26 cellular contexts compared by ENCODE assay signal in the genomic region with DNA sequence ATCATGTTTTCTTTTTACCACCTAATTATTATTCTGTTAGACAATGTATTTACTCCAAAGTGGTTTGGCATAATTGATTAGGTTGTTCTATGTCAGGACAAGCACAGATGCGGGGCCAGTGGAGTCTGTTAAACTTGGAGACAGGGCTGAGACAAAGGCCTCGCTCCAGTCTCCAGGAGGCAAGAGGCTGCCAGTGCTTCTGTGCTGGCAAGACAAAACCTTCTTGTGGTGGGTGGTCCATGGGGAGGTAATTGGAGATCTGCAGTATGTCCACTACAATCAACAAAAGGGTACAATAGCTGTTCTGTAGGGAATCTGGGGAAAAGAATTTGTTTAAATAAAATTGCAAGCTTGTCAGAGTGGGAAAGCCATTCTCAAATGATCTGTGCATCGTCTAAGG.
"Had no signal": no experiment of that assay in that cellular context is flagged by ENCODE, and none has a peak within 500 bp of the region (broad histone marks: within the 10 kb centered on the region; RNA-seq: fewer than 3 reads in every experiment).

No MANE protein-coding gene starts in this region.

- H3K4me1 Mint-ChIP-seq: immature natural killer cell; memory B cell; stimulated activated naive B cell treated with anti-CD40 and anti-IgM and Interleukin-4, amounts not matched to agents 10 μg/mL and 1 μg/mL and 100 μg/mL, for 72 hours; stimulated activated naive CD8-positive, alpha-beta T cell treated with anti-CD3 and anti-CD28 coated beads, Interleukin-15, amount 100 ng/mL, for 72 hours had no signal

- H3K36me3 ChIP-seq: colonic mucosa, heart left ventricle, left ventricle myocardium inferior, lower lobe of right lung, neutrophil, right atrium auricular region, sigmoid colon, tibial nerve, upper lobe of right lung, vagina had no signal

- H3K4me1 ChIP-seq: colonic mucosa, heart left ventricle, left ventricle myocardium inferior, lower lobe of right lung, right atrium auricular region, sigmoid colon, testis, tibial nerve, upper lobe of right lung, vagina had no signal

- H3K27me3 ChIP-seq: colonic mucosa, heart left ventricle, neutrophil, right atrium auricular region, sigmoid colon, testis, tibial nerve, upper lobe of right lung, vagina had no signal

- H3K4me3 Mint-ChIP-seq: immature natural killer cell; memory B cell; natural killer cell treated with Interleukin-12 subunit alpha and Interleukin-12 subunit beta and Interleukin-15 and Interleukin-18, amount 100 ng/mL, for 72 hours; stimulated activated naive B cell treated with anti-CD40 and anti-IgM and Interleukin-4, amounts not matched to agents 10 μg/mL and 1 μg/mL and 100 μg/mL, for 72 hours; stimulated activated naive CD8-positive, alpha-beta T cell treated with anti-CD3 and anti-CD28 coated beads, Interleukin-15, amount 100 ng/mL, for 72 hours had no signal

- H3K27ac ChIP-seq: colonic mucosa, heart left ventricle, left ventricle myocardium inferior, lower lobe of right lung, neutrophil, right atrium auricular region, sigmoid colon, skin epidermis, testis, tibial nerve, upper lobe of right lung, vagina had no signal

- H3K9me3 ChIP-seq: colonic mucosa, heart left ventricle, left ventricle myocardium inferior, lower lobe of right lung, neutrophil, right atrium auricular region, sigmoid colon, testis, tibial nerve, upper lobe of right lung, vagina had no signal

- DNase-seq: colonic mucosa; effector CD4-positive, alpha-beta T cell; foreskin melanocyte; heart left ventricle; hypothalamus; immature natural killer cell; kidney; left cardiac atrium; left ventricle myocardium inferior; lower lobe of right lung; midbrain; posterior cingulate gyrus; sigmoid colon; stimulated activated CD4-positive, alpha-beta T cell treated with anti-CD3 and anti-CD28 coated beads, Interleukin-2, amount 100 ng/mL, for 24 hours; stimulated activated CD4-positive, alpha-beta T cell treated with anti-CD3 and anti-CD28 coated beads, Interleukin-4, amount 100 ng/mL, for 4 hours; stimulated activated naive B cell treated with anti-CD40 and anti-IgM and Interleukin-4, amounts not matched to agents 10 μg/mL and 1 μg/mL and 100 μg/mL, for 72 hours; stimulated activated naive CD8-positive, alpha-beta T cell treated with anti-CD3 and anti-CD28 coated beads, Interleukin-15, amount 100 ng/mL, for 72 hours; testis; upper lobe of right lung had no signal

- H3K27ac Mint-ChIP-seq: immature natural killer cell; memory B cell; natural killer cell treated with Interleukin-12 subunit alpha and Interleukin-12 subunit beta and Interleukin-15 and Interleukin-18, amount 100 ng/mL, for 72 hours; stimulated activated naive B cell treated with anti-CD40 and anti-IgM and Interleukin-4, amounts not matched to agents 10 μg/mL and 1 μg/mL and 100 μg/mL, for 72 hours; stimulated activated naive CD8-positive, alpha-beta T cell treated with anti-CD3 and anti-CD28 coated beads, Interleukin-15, amount 100 ng/mL, for 72 hours had no signal

- H3K36me3 Mint-ChIP-seq: immature natural killer cell; memory B cell; natural killer cell treated with Interleukin-12 subunit alpha and Interleukin-12 subunit beta and Interleukin-15 and Interleukin-18, amount 100 ng/mL, for 72 hours; stimulated activated naive B cell treated with anti-CD40 and anti-IgM and Interleukin-4, amounts not matched to agents 10 μg/mL and 1 μg/mL and 100 μg/mL, for 72 hours had no signal

- ATAC-seq: heart left ventricle; left cardiac atrium; lower lobe of right lung; natural killer cell treated with Interleukin-12 subunit alpha and Interleukin-12 subunit beta and Interleukin-15 and Interleukin-18, amount 100 ng/mL, for 72 hours; stimulated activated naive B cell treated with anti-CD40 and anti-IgM and Interleukin-4, amounts not matched to agents 10 μg/mL and 1 μg/mL and 100 μg/mL, for 72 hours; stimulated activated naive CD8-positive, alpha-beta T cell treated with anti-CD3 and anti-CD28 coated beads, Interleukin-15, amount 100 ng/mL, for 72 hours; upper lobe of right lung had no signal

- H3K27me3 Mint-ChIP-seq: memory B cell; natural killer cell treated with Interleukin-12 subunit alpha and Interleukin-12 subunit beta and Interleukin-15 and Interleukin-18, amount 100 ng/mL, for 72 hours; stimulated activated naive B cell treated with anti-CD40 and anti-IgM and Interleukin-4, amounts not matched to agents 10 μg/mL and 1 μg/mL and 100 μg/mL, for 72 hours; stimulated activated naive CD8-positive, alpha-beta T cell treated with anti-CD3 and anti-CD28 coated beads, Interleukin-15, amount 100 ng/mL, for 72 hours had no signal

- H3K4me3 ChIP-seq: colonic mucosa, heart left ventricle, left ventricle myocardium inferior, lower lobe of right lung, right atrium auricular region, sigmoid colon, skin epidermis, testis, tibial nerve, upper lobe of right lung, vagina had no signal

- H3K9me3 Mint-ChIP-seq: memory B cell had no signal
